ENCODE assay signal across 8 cellular contexts in genomic region chr17:10226930-10227695, GRCh38. TPM values are rescaled to one million over a fixed set of nuclear protein-coding genes. Genes with fewer than 3 reads are reported as not detected.
DNase-seq lines count a peak whose midpoint lies in the region; ATAC-seq and TF ChIP-seq lines count a peak whose summit lies in the region.

No MANE protein-coding gene starts in this region.

- TF ChIP-seq CTCF in retinal pigment epithelial cell (conservative IDR thresholded peaks at IDR 0.05; ENCODE audit: low read depth, low read length): peak; percentile 96

- ATAC-seq in Right ventricle myocardium inferior: peak; percentile 74
- ATAC-seq in HG02840 (IDR thresholded peaks at IDR 0.05; ENCODE audit: low FRiP score, unreplicated experiment): no peak
- no peak for ATAC-seq in HG02981 (IDR thresholded peaks at IDR 0.05; ENCODE audit: unreplicated experiment)

- intact Hi-C loops in Right ventricle myocardium inferior (cut with DNase I): loop anchor here (1.0 to 5.0 kb wide), 2 partner anchors 262 to 305 kb away; no protein-coding TSS in a partner anchor

- no peak overlapping the region for H3K4me3 ChIP-seq in retinal pigment epithelial cell (ENCODE audit: low read length)

- DNase-seq in NCI-H1694 (lab: John Stamatoyannopoulos, UW): peak; percentile 7
- DNase-seq in NCI-H1694 treated with DMSO at 0.1 percent for 48 hours (lab: John Stamatoyannopoulos, UW): no peak
- peak; percentile 47 for DNase-seq in NOMO-1 treated with dmso at 0.1 percent for 144 hours (lab: John Stamatoyannopoulos, UW; ENCODE audit: unreplicated experiment)
- peak; percentile 3 for DNase-seq in activated effector memory CD4-positive, alpha-beta T cell treated with Interleukin-2 at 50 U/mL for 16 hours
- DNase-seq in Right ventricle myocardium inferior (ENCODE audit: missing footprints): peak; percentile 87
- no peak for DNase-seq in retinal pigment epithelial cell (ENCODE audit: low read depth)

RNA-seq across cellular contexts. Expression of gene GAS7, which starts 28.7 kb away (rescaled TPM):
- 90.5 TPM for total RNA-seq in Right ventricle myocardium inferior

Comparison
In these comparisons a context has a peak if more than half of its experiments do, and no peak if none do; other contexts are left out.
1. DNase-seq: peak in NCI-H1694 (single experiment), NOMO-1 treated with dmso at 0.1 percent for 144 hours (single experiment), activated effector memory CD4-positive, alpha-beta T cell treated with Interleukin-2 at 50 U/mL for 16 hours (single experiment) and Right ventricle myocardium inferior (single experiment); none in NCI-H1694 treated with DMSO at 0.1 percent for 48 hours (single experiment) and retinal pigment epithelial cell (single experiment).